In the genomic region with DNA sequence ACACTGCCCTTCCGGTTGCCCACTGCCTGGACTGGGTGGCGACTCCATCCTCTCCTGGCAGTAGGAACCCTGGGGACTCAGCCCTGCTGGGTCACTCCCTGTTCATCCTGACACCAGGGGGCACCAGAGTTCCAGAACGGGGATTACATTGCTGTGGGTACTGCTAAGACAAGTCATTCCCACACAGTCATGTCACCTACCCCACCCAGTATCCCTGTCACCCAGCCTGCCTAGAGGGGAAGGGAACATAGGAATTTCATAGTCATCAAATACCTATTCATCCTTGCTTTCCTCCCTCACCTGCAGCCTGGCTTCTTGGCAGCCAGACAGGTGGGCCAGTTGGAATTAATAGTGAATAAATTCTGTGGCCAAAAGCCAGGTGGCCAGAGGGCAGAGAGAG, we compare ENCODE assay signal across 8 cellular contexts. TPM values are rescaled to one million over a fixed set of nuclear protein-coding genes. Genes with fewer than 3 reads are reported as not detected.
DNase-seq lines count a peak whose midpoint lies in the region; ATAC-seq, FAIRE-seq and TF ChIP-seq lines count a peak whose summit lies in the region.

No MANE protein-coding gene starts in this region.

- no peak overlapping the region for H3K4me3 ChIP-seq in DND-41 (ENCODE audit: low read depth in 1 of 2, low read length in 2 of 2)
- H3K4me3 ChIP-seq in SJSA1, result no peak overlapping the region

- peak; percentile 90 for TF ChIP-seq CTCF in DND-41 (IDR thresholded peaks at IDR 0.05; ENCODE audit: borderline replicate concordance, extremely low read depth, low read length, poor library complexity, severe bottlenecking)

- FAIRE-seq in urothelium cell line (lab: Jason Lieb, UNC), result peak; percentile 73

- intact Hi-C loops in posterior vena cava (cut with DNase I), result no loop called here

- ATAC-seq in DND-41 (ENCODE audit: insufficient read depth, low read depth), result peak; percentile 96
- no peak for ATAC-seq in HG03442 (IDR thresholded peaks at IDR 0.05; ENCODE audit: unreplicated experiment)

- H3K4me1 ChIP-seq in DND-41 (ENCODE audit: insufficient read depth, low read length), result no peaks in the 10 kb centered on the region
- H3K4me1 ChIP-seq in SJSA1 (replicated peaks), result peaks cover 14% of the 10 kb centered on the region

- H2AFZ ChIP-seq in DND-41 (ENCODE audit: low read depth, low read length), result no peak overlapping the region

- H3K36me3 ChIP-seq in DND-41 (ENCODE audit: insufficient read depth, low read length) (peaks cover 73% of the 10 kb centered on the region), SJSA1 (peaks cover 63% of the 10 kb centered on the region)

- H3K4me2 ChIP-seq in DND-41 (ENCODE audit: insufficient read depth, low read length), result no peak overlapping the region

- H3K9me3 ChIP-seq in DND-41 (ENCODE audit: insufficient read depth, low read length, severe bottlenecking), result no peaks in the 10 kb centered on the region
- H3K9me3 ChIP-seq in SJSA1 (replicated peaks), result no peaks in the 10 kb centered on the region

- H3K27me3 ChIP-seq in DND-41 (ENCODE audit: insufficient read depth, low read length, poor library complexity) (no peaks in the 10 kb centered on the region), SJSA1 (replicated peaks) (no peaks in the 10 kb centered on the region)

- no peaks in the 10 kb centered on the region for H4K20me1 ChIP-seq in DND-41 (ENCODE audit: insufficient read depth, low read length)

- no peak overlapping the region for H3K27ac ChIP-seq in DND-41 (ENCODE audit: low read length)
- H3K27ac ChIP-seq in SJSA1, result no peak overlapping the region

- H3K9ac ChIP-seq in DND-41 (ENCODE audit: low read depth, low read length), result no peak overlapping the region

- DNase-seq in DND-41 (peak; percentile 82), Kasumi-1 (lab: John Stamatoyannopoulos, UW) (peak; percentile 71 to 74), SJSA1 (ENCODE audit: low read depth in 1 of 2, low spot score in 2 of 2) (peak; percentile 79 to 94), globus pallidus (ENCODE audit: low spot score) (peak; percentile 67), posterior vena cava (ENCODE audit: low spot score) (peak; percentile 96), urothelium cell line (ENCODE audit: low spot score) (peak; percentile 81)
- peak; percentile 38 to 79 (median 69) for DNase-seq in activated naive CD4-positive, alpha-beta T cell (lab: John Stamatoyannopoulos, UW)

- no peaks in the 10 kb centered on the region for H3K79me2 ChIP-seq in DND-41 (ENCODE audit: insufficient read depth, low read length)

RNA-seq across cellular contexts. Expression of a gene that starts 9.8 kb away (rescaled TPM):
- 0.47 TPM in 1 of 2 replicates, not detected in the other for total RNA-seq in SJSA1 (2014; rRNA removed; shearing (Covaris generic))
- total RNA-seq in posterior vena cava, result 1 to 10 TPM; 1.2 to 6.7 TPM

RNA-seq across cellular contexts. Expression of a gene that starts 26.7 kb away (rescaled TPM):
- total RNA-seq in SJSA1 (2014; rRNA removed; shearing (Covaris generic)), result 18.4 and 19.9 TPM in 2 replicates
- 10 to 100 TPM; 17.4 to 17.7 TPM for total RNA-seq in posterior vena cava

RNA-seq across cellular contexts. Expression of a gene that starts 36.9 kb away (rescaled TPM):
- 8.5 and 11.9 TPM in 2 replicates for total RNA-seq in SJSA1 (2014; rRNA removed; shearing (Covaris generic))
- total RNA-seq in posterior vena cava, result 10 to 100 TPM; 17.7 to 19.4 TPM

RNA-seq across cellular contexts. Expression of a gene that starts 47.1 kb away (rescaled TPM):
- total RNA-seq in SJSA1 (2014; rRNA removed; shearing (Covaris generic)), result 4.8 and 7.8 TPM in 2 replicates
- total RNA-seq in posterior vena cava, result 1 to 10 TPM; 7.1 to 9.2 TPM
